In genomic region chr7:158811894-158812293, GRCh38 we compare ENCODE assay signal across 10 cellular contexts. TPM values are rescaled to one million over a fixed set of nuclear protein-coding genes. Genes with fewer than 3 reads are reported as not detected.
DNase-seq lines count a peak whose midpoint lies in the region; ATAC-seq, FAIRE-seq and TF ChIP-seq lines count a peak whose summit lies in the region.
"Had no signal": no experiment of that assay in that cellular context is flagged by ENCODE, and none has a peak within 500 bp of the region (broad histone marks: within the 10 kb centered on the region; RNA-seq: fewer than 3 reads in every experiment).

No MANE protein-coding gene starts in this region.

- CTCF ChIA-PET in GM12878 (lab: Yijun Ruan, JAX) = interaction anchor here (1.6 to 2.3 kb wide), 2 partner anchors 12 to 165 kb away, joined by 5 to 6 read pairs; no protein-coding TSS in a partner anchor

- POLR2A ChIA-PET in GM12878 (lab: Charles Lee) = interaction anchor here (1.9 kb wide), 1 partner anchor 16 kb away, joined by 5 read pairs; no protein-coding TSS in a partner anchor

- H3K27ac ChIP-seq in GM12878 (ENCODE audit: control insufficient read depth, insufficient read depth) (no peak overlapping the region), lung (ENCODE audit: low read depth in 1 of 2, low read length in 1 of 2) (peak overlapping the region; percentile 52 to 82), testis (peak overlapping the region; percentile 55 to 88)

- H3K4me3 Mint-ChIP-seq in T-helper 1 cell treated with Interleukin-12 subunit alpha and Interleukin-12 subunit beta and Interleukin-4 antibody, amounts not matched to agents 30 μg/mL and 1 μg/mL, for 36 hours = peak overlapping the region; percentile 75

- H3K4me1 Mint-ChIP-seq in T-helper 1 cell treated with Interleukin-12 subunit alpha and Interleukin-12 subunit beta and Interleukin-4 antibody, amounts not matched to agents 30 μg/mL and 1 μg/mL, for 36 hours (ENCODE audit: low read depth) = peaks cover 75% of the 10 kb centered on the region

- WGBS in GM12878 (ENCODE audit: insufficient coverage, insufficient replicate concordance, low lambda C conversion rate, missing lambda C conversion rate) = 86% methylated on average over 5 of the region's 5 CpGs
- WGBS in lung, 2 donors = 69 to 71% methylated on average over 5 of the region's 5 CpGs
- 60 to 66% methylated on average over 1 to 5 of the region's 5 CpGs for WGBS in testis, 2 donors

- no peaks in the 10 kb centered on the region for H4K20me1 ChIP-seq in GM12878 (ENCODE audit: control insufficient read depth, insufficient read depth)

- H3K36me3 Mint-ChIP-seq in T-helper 1 cell treated with Interleukin-12 subunit alpha and Interleukin-12 subunit beta and Interleukin-4 antibody, amounts not matched to agents 30 μg/mL and 1 μg/mL, for 36 hours (ENCODE audit: low read depth) = peaks cover 45% of the 10 kb centered on the region

- TF ChIP-seq RAD21 in GM12878 (IDR thresholded peaks at IDR 0.05; ENCODE audit: insufficient read depth, low read depth, low read length) = no peak

- TF ChIP-seq CTCF in GM12878 (IDR thresholded peaks at IDR 0.05 in 2 of 3, conservative IDR thresholded peaks at IDR 0.05 in 1 of 3; ENCODE audit: control insufficient read depth in 2 of 3, extremely low read depth in 1 of 3, insufficient read depth in 1 of 3, low read depth in 3 of 3, low read length in 3 of 3) (no peak), lung (IDR thresholded peaks at IDR 0.05; ENCODE audit: control extremely low read depth, extremely low read depth) (no peak), testis (IDR thresholded peaks at IDR 0.05) (no peak)

- no peak for TF ChIP-seq EP300 in GM12878 (IDR thresholded peaks at IDR 0.05; ENCODE audit: borderline replicate concordance in 1 of 2, control insufficient read depth in 1 of 2, low read depth in 2 of 2, low read length in 2 of 2)

- H3K27ac Mint-ChIP-seq in T-helper 1 cell treated with Interleukin-12 subunit alpha and Interleukin-12 subunit beta and Interleukin-4 antibody, amounts not matched to agents 30 μg/mL and 1 μg/mL, for 36 hours = peak overlapping the region; percentile 95

- H3K4me3 ChIP-seq in GM12878 (no peak overlapping the region), lung (no peak overlapping the region), testis (no peak overlapping the region)

- DNase-seq in T-helper 1 cell = no peak
- DNase-seq in GM12878 (ENCODE audit: low read depth, low spot score) = no peak
- DNase-seq in lung (ENCODE audit: low spot score) = no peak
- DNase-seq in testis = no peak
- DNase-seq: NCI-H345 had no signal

- H3K9ac ChIP-seq in GM12878 (ENCODE audit: control insufficient read depth, insufficient read depth, low read length) = no peak overlapping the region

- no peaks in the 10 kb centered on the region for H3K27me3 Mint-ChIP-seq in T-helper 1 cell treated with Interleukin-12 subunit alpha and Interleukin-12 subunit beta and Interleukin-4 antibody, amounts not matched to agents 30 μg/mL and 1 μg/mL, for 36 hours (ENCODE audit: low read depth)

- no peak overlapping the region for H2AFZ ChIP-seq in GM12878 (ENCODE audit: control insufficient read depth, low read depth, low read length)

- peak; percentile 8; the same call in 1 of the 3 replicates for ATAC-seq in GM12878
- ATAC-seq in lung (ENCODE audit: insufficient read depth, low FRiP score) = no peak
- ATAC-seq in HG03025 (IDR thresholded peaks at IDR 0.05; ENCODE audit: low FRiP score, unreplicated experiment) = no peak
- no peak for ATAC-seq in activated CD4-positive, CD25-positive, alpha-beta regulatory T cell treated with anti-CD3 and anti-CD28 coated beads, Interleukin-2, amount 50 U/mL, for 24 hours
- no peak for ATAC-seq in GM21526 (IDR thresholded peaks at IDR 0.05; ENCODE audit: low FRiP score, unreplicated experiment)

- 0 out of 2 replicates have a peak, but pooled peaks cover 3% of the 10 kb centered on the region for H3K4me1 ChIP-seq in GM12878 (ENCODE audit: control insufficient read depth, insufficient read depth, low read length)
- H3K4me1 ChIP-seq in lung (ENCODE audit: control insufficient read depth in 2 of 2, insufficient read depth in 2 of 2, low read length in 2 of 2) = peaks cover 15 to 34% of the 10 kb centered on the region in 2 donors
- peaks cover 27% of the 10 kb centered on the region for H3K4me1 ChIP-seq in testis

- peaks cover 0 to 4% of the 10 kb centered on the region in 2 experiments; a peak in 2 of 4 replicates for H3K36me3 ChIP-seq in GM12878 (ENCODE audit: control insufficient read depth in 2 of 2, insufficient read depth in 2 of 2, low read length in 1 of 2)
- H3K36me3 ChIP-seq in lung (ENCODE audit: control insufficient read depth in 2 of 2, insufficient read depth in 2 of 2, low read length in 2 of 2) = peaks cover 0 to 3% of the 10 kb centered on the region in 2 donors
- H3K36me3 ChIP-seq in testis (ENCODE audit: low read depth, missing control alignments) = no peaks in the 10 kb centered on the region

- BruUV-seq in GM12878 (replicated peaks; lab: Mats Ljungman, UMichigan) = no TSS peak

- no peaks in the 10 kb centered on the region for H3K27me3 ChIP-seq in GM12878 (replicated peaks in 1 of 2; ENCODE audit: control insufficient read depth in 2 of 2, insufficient read depth in 2 of 2, low read length in 1 of 2)
- H3K27me3 ChIP-seq in lung (ENCODE audit: control insufficient read depth, insufficient read depth) = no peaks in the 10 kb centered on the region
- no peaks in the 10 kb centered on the region for H3K27me3 ChIP-seq in testis

- TF ChIP-seq POLR2A in GM12878 (IDR thresholded peaks at IDR 0.05; ENCODE audit: low read depth, low read length) (no peak), testis (IDR thresholded peaks at IDR 0.05) (no peak)

- H3K9me3 ChIP-seq in GM12878 (replicated peaks; ENCODE audit: control insufficient read depth, insufficient read depth, low read length) (peaks cover 3% of the 10 kb centered on the region; the same call in 2 of the 3 replicates), lung (ENCODE audit: control insufficient read depth in 2 of 2, insufficient read depth in 1 of 2, low read length in 1 of 2) (no peaks in the 10 kb centered on the region), testis (no peaks in the 10 kb centered on the region)

- no peaks in the 10 kb centered on the region for H3K9me3 Mint-ChIP-seq in T-helper 1 cell treated with Interleukin-12 subunit alpha and Interleukin-12 subunit beta and Interleukin-4 antibody, amounts not matched to agents 30 μg/mL and 1 μg/mL, for 36 hours

- RAD21 ChIA-PET in GM12878 (lab: Charles Lee; ENCODE audit: unreplicated experiment) = interaction anchor here (1.2 to 2.0 kb wide), 2 partner anchors 12 to 16 kb away, joined by 5 to 8 read pairs; no protein-coding TSS in a partner anchor

- in situ Hi-C loops in GM12878 (cut with MboI) = no loop called here

- no peak overlapping the region for H3K4me2 ChIP-seq in GM12878 (ENCODE audit: control insufficient read depth, insufficient read depth)

- intact Hi-C loops in GM12878 (cut with micrococcal nuclease; ENCODE audit: unreplicated experiment) (no loop called here), testis (cut with DNase I; ENCODE audit: low total_unique reads) (no loop called here)

- H3K79me2 ChIP-seq in GM12878 (ENCODE audit: control insufficient read depth, insufficient read depth, low read length) = peaks cover 10% of the 10 kb centered on the region

- no peak for FAIRE-seq in GM12878 (lab: Jason Lieb, UNC)
- FAIRE-seq: islet of Langerhans had no signal

- SMC1A ChIA-PET in GM12878 (lab: Charles Lee; ENCODE audit: uncharacterized antibody, unreplicated experiment) = interaction anchor here (0.7 to 1.8 kb wide), 3 partner anchors 11 to 165 kb away, joined by 3 to 6 read pairs (median 3); no protein-coding TSS in a partner anchor

RNA-seq across cellular contexts. Expression of gene ESYT2, which starts 17.4 kb away (rescaled TPM):
- 113 and 114 TPM in 2 replicates for total RNA-seq in GM12878 (2013; cell fraction: nucleolus; rRNA removed)
- total RNA-seq in GM12878 (2014; rRNA removed) = 33.0 and 36.3 TPM in 2 replicates
- total RNA-seq in GM12878 (2014; rRNA removed; fragmentation: Illumina TruSeq; extraction: Trizol) = 25.3 and 26.6 TPM in 2 replicates
- 24.7 and 25.8 TPM in 2 replicates for total RNA-seq in GM12878 (2021)
- polyA plus RNA-seq in GM12878 (2011; ENCODE audit: low read depth) = 14.5 TPM
- polyA plus RNA-seq in GM12878 (2011; rRNA removed) = 44.6 and 53.2 TPM in 2 replicates
- 32.6 and 32.8 TPM in 2 replicates for polyA plus RNA-seq in GM12878 (2011; cell fraction: cytosol; rRNA removed)
- polyA plus RNA-seq in GM12878 (2011; cell fraction: nucleus; rRNA removed) = 45.8 and 49.1 TPM in 2 replicates
- polyA plus RNA-seq in GM12878 (2012) = 18.7 and 24.3 TPM in 2 replicates
- polyA plus RNA-seq in GM12878 (2014; fragmentation: Illumina TruSeq; extraction: Trizol) = 22.7 and 23.8 TPM in 2 replicates
- 1 to 10 TPM; 1.9 to 3.2 TPM for polyA plus RNA-seq in GM12878 (2014; fragmentation: Nextera tagmentation; extraction: Ambion mirVana)
- polyA plus RNA-seq in GM12878 (2014; rRNA removed) = 19.1 and 20.1 TPM in 2 replicates
- 10 to 100 TPM in 1 of 2 experiments, 1 to 10 TPM in 1; 2.8 to 19.7 TPM for polyA plus RNA-seq in GM12878 (2016; fragmentation: Nextera tagmentation; extraction: Ambion mirVana)
- polyA minus RNA-seq in GM12878 (2011; rRNA and poly(A)+ RNA removed) = 50.8 and 59.8 TPM in 2 replicates
- 30.4 and 30.6 TPM in 2 replicates for polyA minus RNA-seq in GM12878 (2011; cell fraction: cytosol; rRNA and poly(A)+ RNA removed)
- 23.1 and 31.4 TPM in 2 replicates for polyA minus RNA-seq in GM12878 (2011; cell fraction: nucleus; rRNA and poly(A)+ RNA removed)
- total RNA-seq in lung = 10 to 100 TPM; 79.7 to 83.0 TPM
- 10 to 100 TPM; 16.4 to 36.2 TPM for polyA plus RNA-seq in lung
- total RNA-seq in testis = 10 to 100 TPM; 61.1 to 73.1 TPM
- 53.9 TPM for polyA plus RNA-seq in testis (ENCODE audit: insufficient read depth, low read depth, low replicate concordance)

RNA-seq across cellular contexts. Expression of gene DYNC2I1, which starts 44.5 kb away (rescaled TPM):
- total RNA-seq in GM12878 (2013; cell fraction: nucleolus; rRNA removed) = 52.9 and 56.0 TPM in 2 replicates
- total RNA-seq in GM12878 (2014; rRNA removed) (5.7 and 6.7 TPM in 2 replicates), GM12878 (2014; rRNA removed; fragmentation: Illumina TruSeq; extraction: Trizol) (4.6 and 5.8 TPM in 2 replicates), GM12878 (2021) (6.1 and 8.4 TPM in 2 replicates), lung (10 to 100 TPM; 25.6 to 26.2 TPM), testis (10 to 100 TPM; 71.5 to 86.8 TPM)
- polyA plus RNA-seq in GM12878 (2011; ENCODE audit: low read depth) = 4.0 TPM
- polyA plus RNA-seq in GM12878 (2011; rRNA removed) (6.8 and 9.1 TPM in 2 replicates), GM12878 (2014; fragmentation: Illumina TruSeq; extraction: Trizol) (8.2 and 10.7 TPM in 2 replicates), GM12878 (2014; fragmentation: Nextera tagmentation; extraction: Ambion mirVana) (1 to 10 TPM in 1 of 2 experiments, under 1 TPM in 1; 0.42 to 1.4 TPM), GM12878 (2014; rRNA removed) (11.4 and 16.3 TPM in 2 replicates), GM12878 (2016; fragmentation: Nextera tagmentation; extraction: Ambion mirVana) (1 to 10 TPM; 9.6 to 9.9 TPM), lung (10 to 100 TPM; 10.3 to 14.0 TPM), testis (ENCODE audit: insufficient read depth, low read depth, low replicate concordance) (72.1 TPM)
- 10.4 and 11.9 TPM in 2 replicates for polyA plus RNA-seq in GM12878 (2011; cell fraction: cytosol; rRNA removed)
- 36.4 and 38.5 TPM in 2 replicates for polyA plus RNA-seq in GM12878 (2011; cell fraction: nucleus; rRNA removed)
- polyA plus RNA-seq in GM12878 (2012) = 7.2 and 7.9 TPM in 2 replicates
- 4.9 and 7.1 TPM in 2 replicates for polyA minus RNA-seq in GM12878 (2011; rRNA and poly(A)+ RNA removed)
- 2.9 and 4.2 TPM in 2 replicates for polyA minus RNA-seq in GM12878 (2011; cell fraction: cytosol; rRNA and poly(A)+ RNA removed)
- polyA minus RNA-seq in GM12878 (2011; cell fraction: nucleus; rRNA and poly(A)+ RNA removed) = 6.4 and 9.6 TPM in 2 replicates
